In genomic region chr19:30123611-30124010, GRCh38 we compare ENCODE assay signal across 9 cellular contexts.
"Had no signal": no experiment of that assay in that cellular context is flagged by ENCODE, and none has a peak within 500 bp of the region (broad histone marks: within the 10 kb centered on the region; RNA-seq: fewer than 3 reads in every experiment).

No MANE protein-coding gene starts in this region.

- H3K4me1 ChIP-seq: HAP-1 had no signal

- H2AFZ ChIP-seq: GM23248 had no signal

- DNase-seq: GM23248, GOT3, H7, HFFc6, IMR-90, KG1 had no signal

- H3K27ac ChIP-seq: GM23248 had no signal

- H3K9ac ChIP-seq: GM23248 had no signal

- H3K9me3 ChIP-seq: HAP-1 had no signal

- H3K36me3 ChIP-seq: HAP-1 had no signal

- H3K27ac Mint-ChIP-seq: HFFc6 had no signal

- ATAC-seq: HCT116, K562 had no signal

- H3K4me3 Mint-ChIP-seq: HFFc6 had no signal

- H3K4me3 ChIP-seq: GM23248, HAP-1, K562 had no signal
